Comparison of ENCODE assay signal across 1 cellular context in the genomic region with DNA sequence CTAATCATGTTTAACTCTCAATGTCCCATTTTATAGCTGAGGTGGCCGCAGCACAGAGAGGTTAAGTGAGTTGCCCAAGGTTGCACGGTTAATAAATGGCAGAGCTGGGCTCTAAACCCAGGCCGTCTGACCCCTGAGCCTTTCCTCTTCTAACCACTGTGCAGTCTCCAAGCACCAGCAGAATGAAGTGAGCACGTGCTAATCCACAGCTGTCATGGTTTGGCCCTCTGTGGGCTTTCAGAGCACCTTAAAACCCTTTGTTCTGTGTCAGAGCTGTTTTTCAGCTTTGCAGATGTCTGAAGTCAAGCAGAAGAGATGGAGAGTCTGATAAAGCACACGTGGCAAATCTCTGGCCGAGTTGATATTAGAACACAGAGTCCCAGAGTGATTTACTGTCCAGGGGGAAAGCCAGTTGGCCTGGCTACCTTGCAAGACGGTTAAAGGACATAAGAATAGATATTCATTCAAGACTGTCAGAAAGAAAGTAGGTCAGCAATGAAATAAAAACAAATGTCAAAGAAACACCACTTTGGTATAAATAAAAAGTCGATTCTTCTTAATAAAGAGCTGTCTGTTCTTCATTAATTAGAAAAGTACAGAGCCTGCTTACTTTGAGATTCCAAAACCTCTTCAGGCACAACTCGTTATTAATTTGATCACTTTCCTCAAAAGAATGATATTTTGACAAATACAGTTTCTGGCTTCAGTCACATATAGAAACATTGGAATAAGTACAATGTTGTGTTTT.
TF ChIP-seq lines count a peak whose summit lies in the region.

No MANE protein-coding gene starts in this region.

TF ChIP-seq in A549, 52 proteins besides CTCF, POLR2A, EP300 and RAD21 (continued from another document):
- TF ChIP-seq, protein P1, sequence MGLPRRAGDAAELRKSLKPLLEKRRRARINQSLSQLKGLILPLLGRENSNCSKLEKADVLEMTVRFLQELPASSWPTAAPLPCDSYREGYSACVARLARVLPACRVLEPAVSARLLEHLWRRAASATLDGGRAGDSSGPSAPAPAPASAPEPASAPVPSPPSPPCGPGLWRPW (IDR thresholded peaks at IDR 0.05): no peak
- peak; percentile 90; the same call in 1 of the 2 replicates for TF ChIP-seq ATOH8 (CRISPR knock-in tag; IDR thresholded peaks at IDR 0.05; ENCODE audit: low read depth)
- TF ChIP-seq HDAC2 (IDR thresholded peaks at IDR 0.05): 0 out of 2 replicates have a peak, but pooled peaks have one; percentile 45
- TF ChIP-seq NPAS2 (CRISPR knock-in tag; IDR thresholded peaks at IDR 0.05; ENCODE audit: borderline replicate concordance): no peak
- no peak for TF ChIP-seq BCL3 (IDR thresholded peaks at IDR 0.05)
- no peak for TF ChIP-seq PHF8 (IDR thresholded peaks at IDR 0.05; ENCODE audit: borderline replicate concordance, low read depth)
- TF ChIP-seq CBX8 (IDR thresholded peaks at IDR 0.05): no peak
- peak; percentile 76; the same call in 1 of the 2 replicates for TF ChIP-seq HOXB5 (CRISPR knock-in tag; IDR thresholded peaks at IDR 0.05)
- no peak for TF ChIP-seq ELK1 (IDR thresholded peaks at IDR 0.05; ENCODE audit: low read depth, low read length)
- no peak for TF ChIP-seq CBX2 (IDR thresholded peaks at IDR 0.05; ENCODE audit: borderline replicate concordance, low read depth)
- 0 out of 5 replicates have a peak, but pooled peaks of 1 of the 2 experiments have one; percentile 33 for TF ChIP-seq JUN (IDR thresholded peaks at IDR 0.05)
TF ChIP-seq in A549: peak in this region for 15.
